24 cellular contexts compared by ENCODE assay signal in the genomic region with DNA sequence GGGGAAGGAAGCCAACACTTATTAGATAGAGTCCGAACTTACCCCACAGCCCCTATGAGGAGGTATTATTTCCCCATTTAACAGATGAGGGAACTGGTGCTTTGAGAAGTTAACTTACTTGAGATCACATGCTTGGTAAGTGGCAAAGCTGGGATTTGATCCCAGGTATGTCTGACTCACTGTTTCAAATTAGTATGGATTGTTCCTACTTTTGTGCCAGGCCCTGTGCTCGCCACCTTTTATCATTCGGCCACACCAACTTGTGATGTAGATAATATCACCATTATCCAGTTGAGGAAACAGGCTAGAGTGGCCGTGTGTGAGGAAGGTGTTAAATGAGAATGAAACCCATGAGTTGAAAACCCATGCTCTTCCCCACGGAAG. TPM values are rescaled to one million over a fixed set of nuclear protein-coding genes. Genes with fewer than 3 reads are reported as not detected.
"Had no signal": no experiment of that assay in that cellular context is flagged by ENCODE, and none has a peak within 500 bp of the region (broad histone marks: within the 10 kb centered on the region; RNA-seq: fewer than 3 reads in every experiment).

No MANE protein-coding gene starts in this region.

- ATAC-seq: esophagus mucosa, gastrocnemius medialis, heart right ventricle, left cardiac atrium had no signal

- H3K27me3 ChIP-seq: dorsolateral prefrontal cortex, esophagus squamous epithelium, gastrocnemius medialis, heart right ventricle had no signal

- H3K4me3 ChIP-seq: coronary artery, dorsolateral prefrontal cortex, esophagus squamous epithelium, gastrocnemius medialis, heart right ventricle, left ventricle myocardium inferior, lung had no signal

- H3K27me3 Mint-ChIP-seq: memory B cell had no signal

- H3K4me3 Mint-ChIP-seq: memory B cell had no signal

- DNase-seq: dermis blood vessel endothelial cell; dorsolateral prefrontal cortex; effector CD4-positive, alpha-beta T cell; effector memory CD4-positive, alpha-beta T cell; erythroblast; esophagus squamous epithelium; foreskin fibroblast; foreskin melanocyte; gastrocnemius medialis; glutamatergic neuron; head of caudate nucleus; heart right ventricle; hippocampal formation; left cardiac atrium; left ventricle myocardium inferior; mammary epithelial cell; mesendoderm; midbrain had no signal

- H3K9me3 Mint-ChIP-seq: memory B cell had no signal

- H3K27ac Mint-ChIP-seq: memory B cell had no signal

- H3K27ac ChIP-seq: coronary artery, dorsolateral prefrontal cortex, epithelial cell of prostate, esophagus squamous epithelium, heart right ventricle, left ventricle myocardium inferior had no signal

- H3K4me1 ChIP-seq: esophagus squamous epithelium had no signal

- H3K9me3 ChIP-seq: esophagus squamous epithelium, gastrocnemius medialis, heart right ventricle, left ventricle myocardium inferior had no signal

RNA-seq across cellular contexts. Expression of gene DOC2A, which starts 26.1 kb away (rescaled TPM):
- total RNA-seq: gastrocnemius medialis, mononuclear cell had no signal
